Comparison of ENCODE assay signal across 13 cellular contexts in genomic region chr1:45328680-45329079, GRCh38. TPM values are rescaled to one million over a fixed set of nuclear protein-coding genes. Genes with fewer than 3 reads are reported as not detected.
DNase-seq lines count a peak whose midpoint lies in the region; ATAC-seq and TF ChIP-seq lines count a peak whose summit lies in the region.
"Had no signal": no experiment of that assay in that cellular context is flagged by ENCODE, and none has a peak within 500 bp of the region (broad histone marks: within the 10 kb centered on the region; RNA-seq: fewer than 3 reads in every experiment).

No MANE protein-coding gene starts in this region.

- H3K27me3 Mint-ChIP-seq in activated CD4-positive, alpha-beta T cell treated with anti-CD3 and anti-CD28 coated beads for 36 hours, result no peaks in the 10 kb centered on the region
- no peaks in the 10 kb centered on the region for H3K27me3 Mint-ChIP-seq in activated CD8-positive, alpha-beta T cell treated with anti-CD3 and anti-CD28 coated beads for 36 hours
- peaks cover 0 to 2% (median 0%) of the 10 kb centered on the region in 5 donors for H3K27me3 Mint-ChIP-seq in naive thymus-derived CD8-positive, alpha-beta T cell

- no peaks in the 10 kb centered on the region for H3K36me3 ChIP-seq in right lobe of liver

- no peak for ATAC-seq in activated CD4-positive, alpha-beta T cell treated with anti-CD3 and anti-CD28 coated beads for 36 hours
- no peak for ATAC-seq in activated CD8-positive, alpha-beta T cell treated with anti-CD3 and anti-CD28 coated beads for 36 hours
- ATAC-seq in naive thymus-derived CD8-positive, alpha-beta T cell, result no peak
- ATAC-seq in right lobe of liver, result no peak

- TF ChIP-seq CTCF in HL-60 (IDR thresholded peaks at IDR 0.05; ENCODE audit: insufficient read depth, low read length) (no peak), right lobe of liver (IDR thresholded peaks at IDR 0.05) (no peak)
- TF ChIP-seq CTCF in activated CD8-positive, alpha-beta T cell treated with anti-CD3 and anti-CD28 coated beads for 36 hours (IDR thresholded peaks at IDR 0.05), result no peak

- WGBS in right lobe of liver (ENCODE audit: insufficient coverage, low coverage, low lambda C conversion rate, missing lambda C conversion rate), result 73% methylated on average over 5 of the region's 5 CpGs

- H3K27ac Mint-ChIP-seq in activated CD4-positive, alpha-beta T cell treated with anti-CD3 and anti-CD28 coated beads for 36 hours, result no peak overlapping the region
- H3K27ac Mint-ChIP-seq in activated CD8-positive, alpha-beta T cell treated with anti-CD3 and anti-CD28 coated beads for 36 hours, result peak overlapping the region; percentile 50
- peak overlapping the region in 5 of 10 donors; percentile 6 to 54 (median 22) for H3K27ac Mint-ChIP-seq in naive thymus-derived CD8-positive, alpha-beta T cell

- H3K27me3 ChIP-seq in HL-60 (ENCODE audit: insufficient read depth, poor library complexity, severe bottlenecking) (no peaks in the 10 kb centered on the region), right lobe of liver (no peaks in the 10 kb centered on the region)
- H3K27me3 ChIP-seq: adrenal gland, vagina had no signal

- H3K4me3 Mint-ChIP-seq in activated CD4-positive, alpha-beta T cell treated with anti-CD3 and anti-CD28 coated beads for 36 hours, result peak overlapping the region; percentile 82
- H3K4me3 Mint-ChIP-seq in activated CD8-positive, alpha-beta T cell treated with anti-CD3 and anti-CD28 coated beads for 36 hours, result peak overlapping the region; percentile 88
- H3K4me3 Mint-ChIP-seq in naive thymus-derived CD8-positive, alpha-beta T cell, result peak overlapping the region in 8 of 10 donors; percentile 43 to 83 (median 65)

- POLR2A ChIA-PET in activated CD4-positive, alpha-beta T cell treated with anti-CD3 and anti-CD28 coated beads for 36 hours (lab: Charles Lee), result interaction anchor here (3.9 kb wide), 1 partner anchor 11 kb away, joined by 36 read pairs; the partner anchor contains the start of genes MUTYH and TOE1
- POLR2A ChIA-PET in activated CD8-positive, alpha-beta T cell treated with anti-CD3 and anti-CD28 coated beads for 36 hours (lab: Charles Lee), result interaction anchor here (0.8 to 10.0 kb wide), 6 partner anchors 13 to 598 kb away, joined by 3 to 238 read pairs (median 6); partner anchors contain the start of genes MUTYH, PRDX1, RNU5D-1 and TOE1
- POLR2A ChIA-PET in naive thymus-derived CD8-positive, alpha-beta T cell (lab: Charles Lee), result interaction anchor here (0.5 to 6.4 kb wide), 3 partner anchors 11 to 491 kb away, joined by 3 to 64 read pairs (median 3); partner anchors contain the start of genes MUTYH and TOE1

- H3K9me3 ChIP-seq in right lobe of liver, result no peaks in the 10 kb centered on the region
- H3K9me3 ChIP-seq: adrenal gland, spleen, vagina had no signal

- H3K27ac ChIP-seq in HL-60 (replicated peaks), result no peak overlapping the region
- no peak overlapping the region for H3K27ac ChIP-seq in right lobe of liver
- H3K27ac ChIP-seq: adrenal gland, spleen, vagina had no signal

- no peak for DNase-seq in activated CD4-positive, alpha-beta T cell treated with anti-CD3 and anti-CD28 coated beads for 36 hours
- DNase-seq in activated CD4-positive, alpha-beta T cell treated with anti-CD3 and anti-CD28 coated beads, Interleukin-2, amount 50 U/mL, for 48 hours, result no peak
- DNase-seq in HL-60 (ENCODE audit: low read depth in 1 of 2, low spot score in 1 of 2) (no peak), right lobe of liver (no peak), NCI-H524 treated with DMSO at 0.1 percent for 48 hours (lab: John Stamatoyannopoulos, UW) (no peak)
- DNase-seq in activated CD8-positive, alpha-beta T cell treated with anti-CD3 and anti-CD28 coated beads for 36 hours, result no peak
- no peak for DNase-seq in naive thymus-derived CD8-positive, alpha-beta T cell
- DNase-seq in stimulated activated CD4-positive, alpha-beta T cell treated with anti-CD3 and anti-CD28 coated beads, Interleukin-4, amount 100 ng/mL, for 24 hours, result no peak
- DNase-seq: activated CD4-positive, CD25-positive, alpha-beta regulatory T cell; adrenal gland; spleen had no signal

- intact Hi-C loops in activated CD4-positive, alpha-beta T cell treated with anti-CD3 and anti-CD28 coated beads for 36 hours (cut with DNase I, micrococcal nuclease), result no loop called here
- intact Hi-C loops in activated CD8-positive, alpha-beta T cell treated with anti-CD3 and anti-CD28 coated beads for 36 hours (cut with micrococcal nuclease), result no loop called here
- intact Hi-C loops in right lobe of liver (cut with DNase I), result no loop called here

- H3K4me1 ChIP-seq in right lobe of liver, result peaks cover 0 to 7% (median 3%) of the 10 kb centered on the region in 4 donors

- no peak for TF ChIP-seq POLR2A in right lobe of liver (IDR thresholded peaks at IDR 0.05)

- H3K9me3 Mint-ChIP-seq in activated CD4-positive, alpha-beta T cell treated with anti-CD3 and anti-CD28 coated beads for 36 hours (ENCODE audit: low read depth), result no peaks in the 10 kb centered on the region
- no peaks in the 10 kb centered on the region for H3K9me3 Mint-ChIP-seq in activated CD8-positive, alpha-beta T cell treated with anti-CD3 and anti-CD28 coated beads for 36 hours
- H3K9me3 Mint-ChIP-seq in naive thymus-derived CD8-positive, alpha-beta T cell, result no peaks in the 10 kb centered on the region

- CTCF ChIA-PET in activated CD4-positive, alpha-beta T cell treated with anti-CD3 and anti-CD28 coated beads for 36 hours (lab: Charles Lee), result interaction anchor here (0.6 to 1.3 kb wide), 3 partner anchors 10 to 19 kb away, joined by 3 to 4 read pairs (median 4); partner anchors contain the start of genes MUTYH and TOE1
- CTCF ChIA-PET in activated CD8-positive, alpha-beta T cell treated with anti-CD3 and anti-CD28 coated beads for 36 hours (lab: Charles Lee), result interaction anchor here (1.0 to 3.3 kb wide), 7 partner anchors 11 to 314 kb away, joined by 3 to 12 read pairs (median 5); no protein-coding TSS in a partner anchor

- H3K4me3 ChIP-seq in HL-60 (replicated peaks; ENCODE audit: insufficient read depth, low read length) (peak overlapping the region; percentile 64), right lobe of liver (no peak overlapping the region)
- H3K4me3 ChIP-seq: adrenal gland, vagina had no signal

- H3K36me3 Mint-ChIP-seq in activated CD4-positive, alpha-beta T cell treated with anti-CD3 and anti-CD28 coated beads for 36 hours (ENCODE audit: low read depth), result peaks cover 25% of the 10 kb centered on the region
- H3K36me3 Mint-ChIP-seq in activated CD8-positive, alpha-beta T cell treated with anti-CD3 and anti-CD28 coated beads for 36 hours (ENCODE audit: low read depth), result peaks cover 33% of the 10 kb centered on the region
- peaks cover 0 to 26% (median 0%) of the 10 kb centered on the region in 3 donors for H3K36me3 Mint-ChIP-seq in naive thymus-derived CD8-positive, alpha-beta T cell

- H3K4me1 Mint-ChIP-seq in activated CD4-positive, alpha-beta T cell treated with anti-CD3 and anti-CD28 coated beads for 36 hours, result peaks cover 23% of the 10 kb centered on the region
- peaks cover 11% of the 10 kb centered on the region for H3K4me1 Mint-ChIP-seq in activated CD8-positive, alpha-beta T cell treated with anti-CD3 and anti-CD28 coated beads for 36 hours (ENCODE audit: low read depth)
- H3K4me1 Mint-ChIP-seq in naive thymus-derived CD8-positive, alpha-beta T cell, result peaks cover 0 to 20% (median 11%) of the 10 kb centered on the region in 4 donors

RNA-seq across cellular contexts. Expression of gene HPDL, which starts 2.0 kb away (rescaled TPM):
- total RNA-seq in activated CD4-positive, alpha-beta T cell treated with anti-CD3 and anti-CD28 coated beads for 36 hours, result 10 to 100 TPM; 12.7 to 17.9 TPM
- 10 to 100 TPM; 37.5 to 39.8 TPM for total RNA-seq in activated CD8-positive, alpha-beta T cell treated with anti-CD3 and anti-CD28 coated beads for 36 hours
- total RNA-seq in naive thymus-derived CD8-positive, alpha-beta T cell, result 1 to 10 TPM; 1.5 TPM
- polyA plus RNA-seq in naive thymus-derived CD8-positive, alpha-beta T cell, result 1 to 10 TPM in 2 of 3 donors, under 1 TPM in 1; 0.47 to 2.7 (median 1.2) TPM
- under 1 TPM in 2 of 6 experiments, not detected in 4; 0.25 to 0.56 TPM for total RNA-seq in right lobe of liver
- polyA plus RNA-seq: neural cell had no signal

RNA-seq across cellular contexts. Expression of gene TOE1, which starts 11.3 kb away (rescaled TPM):
- 10 to 100 TPM; 29.8 to 42.3 TPM for total RNA-seq in activated CD4-positive, alpha-beta T cell treated with anti-CD3 and anti-CD28 coated beads for 36 hours
- 10 to 100 TPM; 25.7 to 28.1 TPM for total RNA-seq in activated CD8-positive, alpha-beta T cell treated with anti-CD3 and anti-CD28 coated beads for 36 hours
- total RNA-seq in naive thymus-derived CD8-positive, alpha-beta T cell, result 10 to 100 TPM; 23.7 to 24.5 TPM
- 10 to 100 TPM in 2 of 3 donors, 1 to 10 TPM in 1; 8.2 to 12.3 (median 10.7) TPM for polyA plus RNA-seq in naive thymus-derived CD8-positive, alpha-beta T cell
- 1 to 10 TPM; 3.2 to 7.7 (median 4.4) TPM for total RNA-seq in right lobe of liver

RNA-seq across cellular contexts. Expression of gene MUTYH, which starts 11.6 kb away (rescaled TPM):
- 10 to 100 TPM; 48.6 to 53.7 TPM for total RNA-seq in activated CD4-positive, alpha-beta T cell treated with anti-CD3 and anti-CD28 coated beads for 36 hours
- 10 to 100 TPM; 51.4 to 54.5 TPM for total RNA-seq in activated CD8-positive, alpha-beta T cell treated with anti-CD3 and anti-CD28 coated beads for 36 hours
- total RNA-seq in naive thymus-derived CD8-positive, alpha-beta T cell, result 10 to 100 TPM; 75.6 to 79.7 TPM
- 10 to 100 TPM; 21.8 to 24.7 (median 24.4) TPM for polyA plus RNA-seq in naive thymus-derived CD8-positive, alpha-beta T cell
- total RNA-seq in right lobe of liver, result 10 to 100 TPM in 2 of 6 experiments, 1 to 10 TPM in 4; 7.2 to 11.9 (median 8.4) TPM

Comparison
In these comparisons a context has a peak if more than half of its experiments do, and no peak if none do; other contexts are left out.
1. RNA of gene HPDL, which starts 2.0 kb away (total RNA-seq): 37.5 to 39.8 TPM in activated CD8-positive, alpha-beta T cell treated with anti-CD3 and anti-CD28 coated beads for 36 hours and 12.7 to 17.9 TPM in activated CD4-positive, alpha-beta T cell treated with anti-CD3 and anti-CD28 coated beads for 36 hours; 1.5 TPM in naive thymus-derived CD8-positive, alpha-beta T cell and 0.25 to 0.56 TPM in right lobe of liver; every median in the first group is over 4 times any median in the second.
2. Peak in every context shown above with its lines, with median percentiles within 50 percentile points of each other: H3K4me3 Mint-ChIP-seq.